ENCODE assay signal across 12 cellular contexts in the genomic region with DNA sequence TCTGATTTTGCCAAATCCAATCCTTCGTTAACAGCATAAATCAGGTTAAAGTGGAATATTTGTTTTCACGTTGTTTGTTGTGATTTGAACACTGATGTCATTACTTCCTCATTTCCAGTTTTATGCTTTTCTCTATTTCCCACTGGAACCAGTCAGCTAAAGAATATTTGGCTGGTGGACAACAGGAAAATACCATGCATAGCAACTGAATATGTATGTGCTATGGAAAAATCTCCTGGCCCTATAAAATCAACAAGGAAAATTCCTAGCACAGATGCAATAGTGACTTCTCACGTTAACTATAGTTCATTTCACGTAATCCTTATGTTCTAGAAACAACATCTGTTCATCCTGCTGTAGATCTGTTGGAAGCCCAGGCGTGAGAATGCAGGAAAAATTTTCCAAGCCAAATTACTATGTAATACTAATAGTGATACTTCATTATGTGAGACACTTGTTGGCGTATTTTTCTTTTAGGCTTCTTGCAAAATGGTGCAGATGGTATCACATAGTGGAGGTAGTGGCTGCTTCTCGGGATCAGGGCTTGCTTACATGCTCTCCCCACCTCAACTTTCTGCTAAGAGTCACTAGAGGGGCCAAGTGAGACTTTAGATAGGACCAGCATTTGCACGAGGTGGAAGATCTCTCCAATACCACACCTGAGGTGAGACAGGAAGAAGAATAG.
DNase-seq lines count a peak whose midpoint lies in the region; ATAC-seq and TF ChIP-seq lines count a peak whose summit lies in the region.
"Had no signal": no experiment of that assay in that cellular context is flagged by ENCODE, and none has a peak within 500 bp of the region (broad histone marks: within the 10 kb centered on the region; RNA-seq: fewer than 3 reads in every experiment).

No MANE protein-coding gene starts in this region.

- no peak for TF ChIP-seq CTCF in osteoblast (IDR thresholded peaks at IDR 0.05; ENCODE audit: extremely low read depth, low read depth, low read length)

- peak overlapping the region; percentile 98 for H3K27ac ChIP-seq in osteoblast (ENCODE audit: low read depth, low read length)

- no peaks in the 10 kb centered on the region for H4K20me1 ChIP-seq in osteoblast (ENCODE audit: insufficient read depth, low read length)

- no peaks in the 10 kb centered on the region for H3K79me2 ChIP-seq in osteoblast (ENCODE audit: insufficient read depth, low read length)

- intact Hi-C loops in head of caudate nucleus (cut with DNase I): no loop called here

- no peaks in the 10 kb centered on the region for H3K9me3 ChIP-seq in osteoblast (ENCODE audit: low read depth, low read length)

- H3K4me2 ChIP-seq in osteoblast (ENCODE audit: insufficient read depth, low read length): peak overlapping the region; percentile 28

- no peaks in the 10 kb centered on the region for H3K36me3 ChIP-seq in osteoblast (ENCODE audit: insufficient read depth, low read length)

- DNase-seq in Daoy (ENCODE audit: low read depth) (peak; percentile 42), NCI-H460 (ENCODE audit: extremely low read depth, low read depth) (peak; percentile 86), dermis microvascular lymphatic vessel endothelial cell (ENCODE audit: low read depth in 2 of 2) (peak; percentile 99 to 100), osteoblast (ENCODE audit: insufficient read length, low spot score, missing footprints) (peak; percentile 91), iPS-NIHi7 (ENCODE audit: extremely low spot score) (no peak), head of caudate nucleus (no peak)
- DNase-seq: CD4-positive, CD25-positive, alpha-beta regulatory T cell; NCI-H2029 treated with DMSO at 0.1 percent for 48 hours; T-helper 2 cell had no signal

- H2AFZ ChIP-seq in osteoblast (ENCODE audit: low read length): no peak overlapping the region

- H3K4me1 ChIP-seq in osteoblast (ENCODE audit: insufficient read depth, low read length): peaks cover 29% of the 10 kb centered on the region

- H3K27me3 ChIP-seq in osteoblast (ENCODE audit: insufficient read depth, low read length): no peaks in the 10 kb centered on the region

- H3K4me3 ChIP-seq in osteoblast (ENCODE audit: insufficient read depth, low read length): no peak overlapping the region

- ATAC-seq in HG03045 (IDR thresholded peaks at IDR 0.05; ENCODE audit: unreplicated experiment) (no peak), GM19463 (IDR thresholded peaks at IDR 0.05; ENCODE audit: unreplicated experiment) (no peak)
- ATAC-seq: activated T-helper 17 cell treated with anti-CD3 and anti-CD28 coated beads, Interleukin-2, amount 50 U/mL, for 72 hours had no signal

Comparison
In these comparisons a context has a peak if more than half of its experiments do, and no peak if none do; other contexts are left out.
1. DNase-seq: peak in Daoy (single experiment), NCI-H460 (single experiment), dermis microvascular lymphatic vessel endothelial cell (2 of 2) and osteoblast (single experiment); none in iPS-NIHi7 (single experiment) and head of caudate nucleus (0 of 42).